In genomic region chr4:4472344-4472958, GRCh38 we compare ENCODE assay signal across 1 cellular context.
TF ChIP-seq lines count a peak whose summit lies in the region.

No MANE protein-coding gene starts in this region.

TF ChIP-seq in HepG2, 621 proteins besides CTCF, POLR2A, EP300 and RAD21 (continued from another document and continues in another):
- TF ChIP-seq ZHX2 (IDR thresholded peaks at IDR 0.05; ENCODE audit: low read depth) (no peak), ZHX2 (CRISPR knock-in tag; IDR thresholded peaks at IDR 0.05; ENCODE audit: borderline replicate concordance) (no peak), RNF219 (CRISPR knock-in tag; IDR thresholded peaks at IDR 0.05) (no peak), REPIN1 (CRISPR knock-in tag; IDR thresholded peaks at IDR 0.05; ENCODE audit: borderline replicate concordance, low read depth) (peak; percentile 50; the same call in 1 of the 2 replicates), MLX (CRISPR knock-in tag; IDR thresholded peaks at IDR 0.05) (peak; percentile 74), TRIM22 (IDR thresholded peaks at IDR 0.05) (no peak), ZNF577 (CRISPR knock-in tag; IDR thresholded peaks at IDR 0.05; ENCODE audit: borderline replicate concordance, low read depth) (no peak), RERE (CRISPR knock-in tag; IDR thresholded peaks at IDR 0.05; ENCODE audit: low read depth) (peak; percentile 34; the same call in 1 of the 2 replicates), CHCHD3 (CRISPR knock-in tag; IDR thresholded peaks at IDR 0.05) (no peak), PRMT3 (CRISPR knock-in tag; IDR thresholded peaks at IDR 0.05; ENCODE audit: borderline replicate concordance, low read depth) (no peak), ZBTB1 (CRISPR knock-in tag; IDR thresholded peaks at IDR 0.05; ENCODE audit: borderline replicate concordance) (no peak), CSRNP2 (CRISPR knock-in tag; conservative IDR thresholded peaks at IDR 0.05; ENCODE audit: low read depth) (no peak), ZNF101 (CRISPR knock-in tag; IDR thresholded peaks at IDR 0.05; ENCODE audit: borderline replicate concordance, low read depth) (no peak), IRF2 (CRISPR knock-in tag; IDR thresholded peaks at IDR 0.05) (peak; percentile 51; the same call in 1 of the 2 replicates), ZBTB25 (CRISPR knock-in tag; IDR thresholded peaks at IDR 0.05) (0 out of 2 replicates have a peak, but pooled peaks have one; percentile 54), DNMT1 (CRISPR knock-in tag; IDR thresholded peaks at IDR 0.05) (no peak), SUZ12 (IDR thresholded peaks at IDR 0.05; ENCODE audit: low read depth, low read length) (no peak), JUND (CRISPR knock-in tag; IDR thresholded peaks at IDR 0.05) (no peak), ZNF558 (CRISPR knock-in tag; IDR thresholded peaks at IDR 0.05; ENCODE audit: borderline replicate concordance) (no peak), ZNF430 (CRISPR knock-in tag; IDR thresholded peaks at IDR 0.05) (0 out of 2 replicates have a peak, but pooled peaks have one; percentile 35), ZNF879 (CRISPR knock-in tag; IDR thresholded peaks at IDR 0.05) (no peak), MBD4 (IDR thresholded peaks at IDR 0.05; ENCODE audit: borderline replicate concordance, low read length) (no peak), ZNF878 (CRISPR knock-in tag; IDR thresholded peaks at IDR 0.05) (0 out of 2 replicates have a peak, but pooled peaks have one; percentile 32), RCOR2 (CRISPR knock-in tag; IDR thresholded peaks at IDR 0.05) (0 out of 2 replicates have a peak, but pooled peaks have one; percentile 47), TFDP2 (CRISPR knock-in tag; IDR thresholded peaks at IDR 0.05) (peak; percentile 67), CC2D1A (CRISPR knock-in tag; IDR thresholded peaks at IDR 0.05) (no peak), YEATS2 (CRISPR knock-in tag; IDR thresholded peaks at IDR 0.05; ENCODE audit: borderline replicate concordance) (no peak), ZNF20 (CRISPR knock-in tag; IDR thresholded peaks at IDR 0.05) (no peak), ZBTB14 (CRISPR knock-in tag; IDR thresholded peaks at IDR 0.05) (no peak), PHB2 (IDR thresholded peaks at IDR 0.05; ENCODE audit: partially characterized antibody) (no peak), ZNF704 (CRISPR knock-in tag; IDR thresholded peaks at IDR 0.05; ENCODE audit: borderline replicate concordance) (no peak), GFI1 (CRISPR knock-in tag; IDR thresholded peaks at IDR 0.05; ENCODE audit: borderline replicate concordance) (peak; percentile 61; the same call in 1 of the 2 replicates), SMC3 (IDR thresholded peaks at IDR 0.05; ENCODE audit: low read length) (no peak), ZNF12 (CRISPR knock-in tag; IDR thresholded peaks at IDR 0.05) (no peak), ZNF773 (CRISPR knock-in tag; IDR thresholded peaks at IDR 0.05; ENCODE audit: borderline replicate concordance) (no peak), STAG1 (CRISPR knock-in tag; IDR thresholded peaks at IDR 0.05) (no peak), ARHGAP35 (CRISPR knock-in tag; IDR thresholded peaks at IDR 0.05; ENCODE audit: borderline replicate concordance) (no peak)
